15 cellular contexts compared by ENCODE assay signal in the genomic region with DNA sequence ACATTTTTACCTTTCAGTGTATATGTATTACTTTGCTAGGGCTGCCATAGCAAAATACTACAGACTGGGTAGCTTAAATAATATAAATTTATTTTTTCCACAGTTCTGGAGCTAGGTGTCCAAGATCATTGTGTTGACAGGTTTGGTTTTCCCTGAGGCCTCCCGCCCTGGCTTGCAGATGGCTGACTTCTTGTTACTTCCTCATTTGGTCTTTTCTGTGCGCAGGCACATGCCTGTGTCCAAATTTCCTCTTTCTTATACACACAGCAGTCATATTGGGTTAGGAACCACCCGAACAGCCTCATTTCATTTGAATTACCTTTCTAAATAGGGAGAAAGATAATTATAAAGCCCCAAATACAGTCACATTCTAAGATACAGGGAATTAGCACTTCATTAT.
DNase-seq lines count a peak whose midpoint lies in the region; ATAC-seq and TF ChIP-seq lines count a peak whose summit lies in the region.
"Had no signal": no experiment of that assay in that cellular context is flagged by ENCODE, and none has a peak within 500 bp of the region (broad histone marks: within the 10 kb centered on the region; RNA-seq: fewer than 3 reads in every experiment).

No MANE protein-coding gene starts in this region.

- no peaks in the 10 kb centered on the region for H3K9me3 Mint-ChIP-seq in mesothelial cell of epicardium
- H3K9me3 Mint-ChIP-seq: nephron progenitor cell had no signal

- no peaks in the 10 kb centered on the region for H3K27me3 Mint-ChIP-seq in mesothelial cell of epicardium (ENCODE audit: low read depth)
- H3K27me3 Mint-ChIP-seq: T-cell had no signal

- no peaks in the 10 kb centered on the region for H3K36me3 Mint-ChIP-seq in mesothelial cell of epicardium
- H3K36me3 Mint-ChIP-seq: T-cell had no signal

- H3K27ac Mint-ChIP-seq in mesothelial cell of epicardium, result no peak overlapping the region
- H3K27ac Mint-ChIP-seq: nephron progenitor cell, T-cell had no signal

- no peak for TF ChIP-seq CTCF in mesothelial cell of epicardium (IDR thresholded peaks at IDR 0.05; ENCODE audit: unreplicated experiment)

- H3K4me3 Mint-ChIP-seq in mesothelial cell of epicardium, result no peak overlapping the region
- H3K4me3 Mint-ChIP-seq: nephron progenitor cell, T-cell had no signal

- intact Hi-C loops in head of caudate nucleus (cut with DNase I), result no loop called here

- DNase-seq in AML-193 (lab: John Stamatoyannopoulos, UW), result peak; percentile 60 to 75
- peak; percentile 83 for DNase-seq in NOMO-1 treated with dmso at 0.1 percent for 144 hours (lab: John Stamatoyannopoulos, UW; ENCODE audit: unreplicated experiment)
- peak in 31 of 42 donors; percentile 2 to 46 (median 17) for DNase-seq in head of caudate nucleus
- no peak for DNase-seq in mesothelial cell of epicardium (ENCODE audit: low spot score in 2 of 2, unreplicated experiment in 2 of 2)
- no peak for DNase-seq in amniotic stem cell (lab: John Stamatoyannopoulos, UW)
- no peak for DNase-seq in activated CD8-positive, alpha-beta memory T cell treated with anti-CD3 and anti-CD28 coated beads, Interleukin-2, amount 50 U/mL, for 48 hours
- DNase-seq: activated CD8-positive, alpha-beta memory T cell treated with anti-CD3 and anti-CD28 coated beads for 24 hours; NCI-H1436 treated with DMSO at 0.1 percent for 48 hours; NCI-H82; nephron progenitor cell; small intestine had no signal

- ATAC-seq in GM21576 (IDR thresholded peaks at IDR 0.05; ENCODE audit: unreplicated experiment), result peak; percentile 56
- ATAC-seq in GM21515 (IDR thresholded peaks at IDR 0.05; ENCODE audit: unreplicated experiment), result no peak
- ATAC-seq: A549, T-cell had no signal

- peaks cover 2% of the 10 kb centered on the region for H3K4me1 Mint-ChIP-seq in mesothelial cell of epicardium
- H3K4me1 Mint-ChIP-seq: nephron progenitor cell, T-cell had no signal

Comparison
In these comparisons a context has a peak if more than half of its experiments do, and no peak if none do; other contexts are left out.
1. DNase-seq: peak in AML-193 (2 of 2), NOMO-1 treated with dmso at 0.1 percent for 144 hours (single experiment) and head of caudate nucleus (31 of 42); none in mesothelial cell of epicardium (0 of 2), amniotic stem cell (single experiment) and activated CD8-positive, alpha-beta memory T cell treated with anti-CD3 and anti-CD28 coated beads, Interleukin-2, amount 50 U/mL, for 48 hours (single experiment).